Comparison of ENCODE assay signal across 31 cellular contexts in genomic region chr11:123143921-123144320, GRCh38. TPM values are rescaled to one million over a fixed set of nuclear protein-coding genes. Genes with fewer than 3 reads are reported as not detected.
"Had no signal": no experiment of that assay in that cellular context is flagged by ENCODE, and none has a peak within 500 bp of the region (broad histone marks: within the 10 kb centered on the region; RNA-seq: fewer than 3 reads in every experiment).

No MANE protein-coding gene starts in this region.

- FAIRE-seq: keratinocyte, urothelium cell line had no signal

- H3K4me1 Mint-ChIP-seq: activated CD4-positive, alpha-beta T cell treated with anti-CD3 and anti-CD28 coated beads, Interleukin-2, amount 10 ng/mL, durations not matched to agents 7 days and 5 days; activated CD8-positive, alpha-beta memory T cell treated with anti-CD3 and anti-CD28 coated beads, Interleukin-2, amount 10 ng/mL, durations not matched to agents 7 days and 5 days had no signal

- H3K4me3 Mint-ChIP-seq: activated CD4-positive, alpha-beta T cell treated with anti-CD3 and anti-CD28 coated beads, Interleukin-2, amount 10 ng/mL, durations not matched to agents 7 days and 5 days; activated CD8-positive, alpha-beta memory T cell treated with anti-CD3 and anti-CD28 coated beads, Interleukin-2, amount 10 ng/mL, durations not matched to agents 7 days and 5 days; activated CD8-positive, alpha-beta T cell treated with anti-CD3 and anti-CD28 coated beads, Interleukin-2, amount 10 ng/mL, durations not matched to agents 7 days and 5 days; nephron; WTC11 had no signal

- H3K27ac Mint-ChIP-seq: activated CD4-positive, alpha-beta T cell treated with anti-CD3 and anti-CD28 coated beads, Interleukin-2, amount 10 ng/mL, durations not matched to agents 7 days and 5 days; activated CD8-positive, alpha-beta memory T cell treated with anti-CD3 and anti-CD28 coated beads, Interleukin-2, amount 10 ng/mL, durations not matched to agents 7 days and 5 days; activated CD8-positive, alpha-beta T cell treated with anti-CD3 and anti-CD28 coated beads, Interleukin-2, amount 10 ng/mL, durations not matched to agents 7 days and 5 days; activated naive CD4-positive, alpha-beta T cell treated with anti-CD3 and anti-CD28 coated beads, Interleukin-2, amount 50 U/mL, for 72 hours; activated T-helper 2 cell treated with anti-CD3 and anti-CD28 coated beads, Interferon-gamma antibody, Interleukin-2, Interleukin-4, amounts not matched to agents 10 μg/mL and 5 μg/mL and 100 μg/mL, durations not matched to agents 14 hours and 24 hours and 36 hours; nephron; progenitor cell of endocrine pancreas; WTC11 had no signal

- H3K36me3 Mint-ChIP-seq: activated CD8-positive, alpha-beta memory T cell treated with anti-CD3 and anti-CD28 coated beads, Interleukin-2, amount 10 ng/mL, durations not matched to agents 7 days and 5 days; activated naive CD4-positive, alpha-beta T cell treated with anti-CD3 and anti-CD28 coated beads, Interleukin-2, amount 50 U/mL, for 72 hours had no signal

- ATAC-seq: activated CD8-positive, alpha-beta memory T cell treated with anti-CD3 and anti-CD28 coated beads, Interleukin-2, amount 10 ng/mL, durations not matched to agents 7 days and 5 days; activated CD8-positive, alpha-beta T cell treated with anti-CD3 and anti-CD28 coated beads, Interleukin-2, amount 10 ng/mL, durations not matched to agents 7 days and 5 days; activated naive CD4-positive, alpha-beta T cell treated with anti-CD3 and anti-CD28 coated beads, Interleukin-2, amount 50 U/mL, for 72 hours; body of pancreas; gastrocnemius medialis; left cardiac atrium; left ventricle myocardium superior; right lobe of liver; stimulated activated naive CD8-positive, alpha-beta T cell treated with anti-CD3 and anti-CD28 coated beads, Interleukin-15, Interleukin-2, amounts not matched to agents 100 U/mL and 50 U/mL, for 24 hours; WTC11 had no signal

- H3K27me3 ChIP-seq: body of pancreas, colonic mucosa, gastrocnemius medialis, ovary, right lobe of liver, testis, transverse colon had no signal

- H3K36me3 ChIP-seq: colonic mucosa, gastrocnemius medialis, ovary, right lobe of liver, transverse colon had no signal

- H3K4me3 ChIP-seq: body of pancreas, colonic mucosa, gastrocnemius medialis, ovary, right lobe of liver, skin epidermis, testis, transverse colon had no signal

- DNase-seq: activated CD4-positive, alpha-beta T cell treated with anti-CD3 and anti-CD28 coated beads for 1 hour; activated CD4-positive, alpha-beta T cell treated with anti-CD3 and anti-CD28 coated beads, Interleukin-2, amount 10 ng/mL, durations not matched to agents 7 days and 5 days; activated CD8-positive, alpha-beta memory T cell treated with anti-CD3 and anti-CD28 coated beads, Interleukin-2, amount 10 ng/mL, durations not matched to agents 7 days and 5 days; activated CD8-positive, alpha-beta T cell treated with anti-CD3 and anti-CD28 coated beads, Interleukin-2, amount 10 ng/mL, durations not matched to agents 7 days and 5 days; activated T-cell treated with anti-CD3 and anti-CD28 coated beads, Interleukin-2, amount 50 U/mL, for 48 hours; aorta; body of pancreas; colonic mucosa; effector memory CD4-positive, alpha-beta T cell; erythroblast; gastrocnemius medialis; glutamatergic neuron; left cardiac atrium; left ventricle myocardium superior; ovary; right lobe of liver; stimulated activated CD4-positive, alpha-beta T cell treated with anti-CD3 and anti-CD28 coated beads, Interleukin-12 subunit alpha, Interleukin-12 subunit beta, amount 100 ng/mL, for 4 hours; stimulated activated CD4-positive, alpha-beta T cell treated with anti-CD3 and anti-CD28 coated beads, Interleukin-4, amount 100 ng/mL, for 1 hour; stimulated activated naive CD8-positive, alpha-beta T cell treated with anti-CD3 and anti-CD28 coated beads, Interleukin-15, Interleukin-2, amounts not matched to agents 100 U/mL and 50 U/mL, for 24 hours; T-helper 2 cell; testis; transverse colon had no signal

- H3K27me3 Mint-ChIP-seq: progenitor cell of endocrine pancreas had no signal

- H3K27ac ChIP-seq: body of pancreas, colonic mucosa, gastrocnemius medialis, ovary, right lobe of liver, skin epidermis, testis, transverse colon had no signal

- H3K4me1 ChIP-seq: colonic mucosa, right lobe of liver, testis had no signal

- H3K9me3 ChIP-seq: body of pancreas, colonic mucosa, gastrocnemius medialis, ovary, right lobe of liver, testis, transverse colon had no signal

- H3K9me3 Mint-ChIP-seq: activated CD4-positive, alpha-beta T cell treated with anti-CD3 and anti-CD28 coated beads, Interleukin-2, amount 10 ng/mL, durations not matched to agents 7 days and 5 days; activated naive CD4-positive, alpha-beta T cell treated with anti-CD3 and anti-CD28 coated beads, Interleukin-2, amount 50 U/mL, for 72 hours; activated T-helper 2 cell treated with anti-CD3 and anti-CD28 coated beads, Interferon-gamma antibody, Interleukin-2, Interleukin-4, amounts not matched to agents 10 μg/mL and 5 μg/mL and 100 μg/mL, durations not matched to agents 14 hours and 24 hours and 36 hours; nephron had no signal

RNA-seq across cellular contexts. Expression of gene CLMP, which starts 51.1 kb away (rescaled TPM):
- total RNA-seq: lung microvascular endothelial cell had no signal
